In genomic region chr9:6237267-6237666, GRCh38 we compare ENCODE assay signal across 32 cellular contexts. TPM values are rescaled to one million over a fixed set of nuclear protein-coding genes. Genes with fewer than 3 reads are reported as not detected.
"Had no signal": no experiment of that assay in that cellular context is flagged by ENCODE, and none has a peak within 500 bp of the region (broad histone marks: within the 10 kb centered on the region; RNA-seq: fewer than 3 reads in every experiment).

No MANE protein-coding gene starts in this region.

- H3K27me3 ChIP-seq: adrenal gland, body of pancreas, breast epithelium, MG63, Peyer's patch had no signal

- H3K4me3 ChIP-seq: adrenal gland, body of pancreas, breast epithelium, MG63, Peyer's patch had no signal

- ATAC-seq: activated CD4-positive, alpha-beta T cell treated with anti-CD3 and anti-CD28 coated beads for 36 hours; activated CD8-positive, alpha-beta T cell treated with anti-CD3 and anti-CD28 coated beads, Interleukin-2, amount 10 ng/mL, durations not matched to agents 7 days and 5 days; activated naive CD4-positive, alpha-beta T cell treated with anti-CD3 and anti-CD28 coated beads, Interleukin-2, amount 50 U/mL, for 72 hours; activated T-cell treated with anti-CD3 and anti-CD28 coated beads, Interleukin-2, amount 50 U/mL, for 4 hours; body of pancreas; PC-3 had no signal

- DNase-seq: activated CD4-positive, alpha-beta T cell treated with anti-CD3 and anti-CD28 coated beads for 36 hours; activated CD4-positive, alpha-beta T cell treated with anti-CD3 and anti-CD28 coated beads, Interleukin-2, amount 10 ng/mL, durations not matched to agents 7 days and 5 days; activated CD4-positive, alpha-beta T cell treated with anti-CD3 and anti-CD28 coated beads, Interleukin-2, amount 50 U/mL, for 48 hours; activated CD8-positive, alpha-beta T cell treated with anti-CD3 and anti-CD28 coated beads, Interleukin-2, amount 10 ng/mL, durations not matched to agents 7 days and 5 days; activated gamma-delta T cell treated with Interleukin-2 at 50 U/mL for 16 hours; activated naive CD4-positive, alpha-beta T cell treated with anti-CD3 and anti-CD28 coated beads for 36 hours; activated T-cell treated with anti-CD3 and anti-CD28 coated beads for 4 hours; activated T-cell treated with anti-CD3 and anti-CD28 coated beads, Interleukin-2, amount 50 U/mL, for 4 hours; adrenal gland; body of pancreas; central memory CD4-positive, alpha-beta T cell; Karpas-422; KBM-7; MG63; NCI-H1105; NCI-H1436; NCI-H1694; NCI-H2029; NCI-H345; NCI-H524 treated with DMSO at 0.1 percent for 48 hours; NK-92 treated with Interleukin-12 subunit alpha and Interleukin-12 subunit beta, amount 100 ng/mL, for 24 hours; PC-3; Peyer's patch; RPMI8226; T1000 had no signal

- H3K27ac ChIP-seq: adrenal gland, body of pancreas, breast epithelium, Peyer's patch had no signal

- H3K36me3 ChIP-seq: adrenal gland, breast epithelium, MG63, Peyer's patch had no signal

- H3K4me1 ChIP-seq: adrenal gland, breast epithelium had no signal

- H3K9me3 ChIP-seq: adrenal gland, body of pancreas, breast epithelium, MG63, Peyer's patch had no signal

RNA-seq across cellular contexts. Expression of gene IL33, which starts 21.7 kb away (rescaled TPM):
- total RNA-seq: activated CD4-positive, alpha-beta T cell treated with anti-CD3 and anti-CD28 coated beads for 36 hours; activated CD4-positive, alpha-beta T cell treated with anti-CD3 and anti-CD28 coated beads, Interleukin-2, amount 10 ng/mL, durations not matched to agents 7 days and 5 days; activated CD8-positive, alpha-beta T cell treated with anti-CD3 and anti-CD28 coated beads, Interleukin-2, amount 10 ng/mL, durations not matched to agents 7 days and 5 days; activated naive CD4-positive, alpha-beta T cell treated with anti-CD3 and anti-CD28 coated beads for 36 hours; activated naive CD4-positive, alpha-beta T cell treated with anti-CD3 and anti-CD28 coated beads, Interleukin-2, amount 50 U/mL, for 72 hours; activated T-cell treated with anti-CD3 and anti-CD28 coated beads, Interleukin-2, amount 50 U/mL, for 4 hours; activated T-helper 1 cell treated with anti-CD3 and anti-CD28 coated beads, Interleukin-12 subunit alpha, Interleukin-12 subunit beta, Interleukin-2, Interleukin-4 antibody, amounts not matched to agents 30 ng/mL and 10 ng/mL and 1 ng/mL, durations not matched to agents 14 hours and 24 hours and 36 hours; astrocyte; NCI-H460; T-helper 1 cell treated with Interleukin-12 subunit alpha and Interleukin-12 subunit beta and Interleukin-4 antibody, amounts not matched to agents 30 ng/mL and 1 ng/mL, for 36 hours; T-helper 2 cell treated with Interferon-gamma antibody and Interleukin-4, amounts not matched to agents 100 ng/mL and 5 ng/mL, for 36 hours had no signal
